ENCODE assay signal across 12 cellular contexts in the genomic region with DNA sequence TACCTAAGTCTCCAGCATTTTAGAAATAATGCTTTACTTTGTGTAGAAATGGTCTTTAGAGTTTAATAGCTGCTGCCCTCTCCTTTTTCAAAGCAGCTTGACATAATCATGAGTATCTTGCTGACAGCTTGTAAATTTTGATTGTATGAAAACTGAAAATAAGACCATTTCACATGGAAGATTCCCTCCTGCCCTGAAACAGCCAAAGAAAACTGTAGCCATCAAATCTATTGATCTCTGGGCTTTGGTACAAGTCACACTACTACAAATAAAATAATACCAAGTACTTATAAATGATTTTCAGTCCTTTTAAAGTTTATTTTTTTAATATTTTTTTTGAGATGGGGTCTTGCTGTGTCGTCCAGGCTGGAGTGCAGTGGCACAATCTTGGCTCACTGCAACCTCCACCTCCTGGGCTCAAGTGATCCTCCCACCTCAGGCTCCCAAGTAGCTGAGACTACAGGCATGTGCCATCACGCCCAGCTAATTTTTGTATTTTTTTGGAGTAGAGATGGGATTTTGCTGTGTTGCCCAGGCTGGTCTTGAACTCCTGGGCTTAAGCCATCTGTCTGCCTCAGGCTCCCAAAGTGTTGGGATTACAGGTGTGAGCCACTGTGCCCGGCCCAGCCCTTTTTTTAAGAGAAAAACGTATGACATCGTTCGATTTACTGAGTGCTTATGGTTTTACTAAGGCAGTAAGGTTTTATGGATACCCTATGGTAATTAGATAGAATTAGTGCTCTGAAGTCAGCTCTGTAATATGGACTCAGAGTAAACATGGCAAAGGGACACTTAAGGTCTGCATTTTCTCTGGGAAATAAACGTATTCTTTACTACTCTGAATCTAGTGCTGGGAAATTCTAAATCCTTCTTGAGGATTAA. TPM values are rescaled to one million over a fixed set of nuclear protein-coding genes. Genes with fewer than 3 reads are reported as not detected.
DNase-seq lines count a peak whose midpoint lies in the region; ATAC-seq and TF ChIP-seq lines count a peak whose summit lies in the region.
"Had no signal": no experiment of that assay in that cellular context is flagged by ENCODE, and none has a peak within 500 bp of the region (broad histone marks: within the 10 kb centered on the region; RNA-seq: fewer than 3 reads in every experiment).

No MANE protein-coding gene starts in this region.

- H3K4me1 ChIP-seq in upper lobe of right lung, result peaks cover 86% of the 10 kb centered on the region
- H3K4me1 ChIP-seq: BE2C had no signal

- peak overlapping the region; percentile 71 for H3K4me3 Mint-ChIP-seq in activated naive CD4-positive, alpha-beta T cell treated with anti-CD3 and anti-CD28 coated beads, Interleukin-2, amount 10 ng/mL, durations not matched to agents 7 days and 5 days
- H3K4me3 Mint-ChIP-seq in activated CD8-positive, alpha-beta T cell treated with anti-CD3 and anti-CD28 coated beads, Interleukin-2, amount 10 ng/mL, durations not matched to agents 7 days and 5 days, result peak overlapping the region; percentile 75
- peak overlapping the region; percentile 79 for H3K4me3 Mint-ChIP-seq in memory B cell

- CTCF ChIA-PET in activated naive CD4-positive, alpha-beta T cell treated with anti-CD3 and anti-CD28 coated beads, Interleukin-2, amount 10 ng/mL, durations not matched to agents 7 days and 5 days (lab: Charles Lee), result interaction anchor here (0.7 to 2.5 kb wide), 6 partner anchors 13 to 59 kb away, joined by 3 to 7 read pairs (median 4); no protein-coding TSS in a partner anchor
- CTCF ChIA-PET in activated CD8-positive, alpha-beta T cell treated with anti-CD3 and anti-CD28 coated beads, Interleukin-2, amount 10 ng/mL, durations not matched to agents 7 days and 5 days (lab: Charles Lee), result interaction anchor here (1.0 to 10.9 kb wide), 12 partner anchors 9 to 71 kb away, joined by 3 to 158 read pairs (median 5); no protein-coding TSS in a partner anchor

- H3K36me3 ChIP-seq in upper lobe of right lung (no peaks in the 10 kb centered on the region), H7 (replicated peaks; ENCODE audit: control insufficient read depth, insufficient read depth, low read length) (no peaks in the 10 kb centered on the region)
- H3K36me3 ChIP-seq: BE2C, left ventricle myocardium inferior had no signal

- H3K4me3 ChIP-seq in upper lobe of right lung (no peak overlapping the region), H7 (ENCODE audit: insufficient read depth, low read depth, low read length) (no peak overlapping the region)
- H3K4me3 ChIP-seq: left ventricle myocardium inferior had no signal

- H3K27ac ChIP-seq in upper lobe of right lung, result peak overlapping the region; percentile 55
- H3K27ac ChIP-seq: KMS-11 had no signal

- intact Hi-C loops in upper lobe of right lung (cut with DNase I), result no loop called here

- H3K36me3 Mint-ChIP-seq in activated naive CD4-positive, alpha-beta T cell treated with anti-CD3 and anti-CD28 coated beads, Interleukin-2, amount 10 ng/mL, durations not matched to agents 7 days and 5 days, result peaks cover 50% of the 10 kb centered on the region
- H3K36me3 Mint-ChIP-seq in activated CD8-positive, alpha-beta T cell treated with anti-CD3 and anti-CD28 coated beads, Interleukin-2, amount 10 ng/mL, durations not matched to agents 7 days and 5 days (ENCODE audit: low read depth), result peaks cover 65% of the 10 kb centered on the region
- H3K36me3 Mint-ChIP-seq in memory B cell, result peaks cover 15% of the 10 kb centered on the region

- no peaks in the 10 kb centered on the region for H3K27me3 Mint-ChIP-seq in activated naive CD4-positive, alpha-beta T cell treated with anti-CD3 and anti-CD28 coated beads, Interleukin-2, amount 10 ng/mL, durations not matched to agents 7 days and 5 days
- H3K27me3 Mint-ChIP-seq in activated CD8-positive, alpha-beta T cell treated with anti-CD3 and anti-CD28 coated beads, Interleukin-2, amount 10 ng/mL, durations not matched to agents 7 days and 5 days (ENCODE audit: low read depth), result no peaks in the 10 kb centered on the region
- no peaks in the 10 kb centered on the region for H3K27me3 Mint-ChIP-seq in memory B cell

- DNase-seq in activated naive CD4-positive, alpha-beta T cell treated with anti-CD3 and anti-CD28 coated beads, Interleukin-2, amount 10 ng/mL, durations not matched to agents 7 days and 5 days, result no peak
- DNase-seq in activated naive CD4-positive, alpha-beta T cell (lab: John Stamatoyannopoulos, UW), result no peak
- DNase-seq in activated CD8-positive, alpha-beta T cell treated with anti-CD3 and anti-CD28 coated beads, Interleukin-2, amount 10 ng/mL, durations not matched to agents 7 days and 5 days, result no peak
- DNase-seq in memory B cell (ENCODE audit: low spot score in 2 of 2) (no peak), upper lobe of right lung (no peak), NOMO-1 treated with dmso at 0.1 percent for 144 hours (lab: John Stamatoyannopoulos, UW; ENCODE audit: unreplicated experiment) (no peak), H7 (no peak), GM03348 (ENCODE audit: low spot score) (no peak)
- DNase-seq: amniotic stem cell, BE2C, left ventricle myocardium inferior had no signal

- no peaks in the 10 kb centered on the region for H3K9me3 ChIP-seq in upper lobe of right lung
- H3K9me3 ChIP-seq: BE2C, left ventricle myocardium inferior had no signal

- H3K27me3 ChIP-seq in upper lobe of right lung, result no peaks in the 10 kb centered on the region
- H3K27me3 ChIP-seq in H7 (ENCODE audit: control insufficient read depth, insufficient read depth, low read length), result no peaks in the 10 kb centered on the region
- H3K27me3 ChIP-seq: BE2C had no signal

- H3K4me1 Mint-ChIP-seq in activated naive CD4-positive, alpha-beta T cell treated with anti-CD3 and anti-CD28 coated beads, Interleukin-2, amount 10 ng/mL, durations not matched to agents 7 days and 5 days, result peaks cover 98% of the 10 kb centered on the region
- peaks cover 96% of the 10 kb centered on the region for H3K4me1 Mint-ChIP-seq in activated CD8-positive, alpha-beta T cell treated with anti-CD3 and anti-CD28 coated beads, Interleukin-2, amount 10 ng/mL, durations not matched to agents 7 days and 5 days (ENCODE audit: low read depth)
- H3K4me1 Mint-ChIP-seq in memory B cell, result peaks cover 72% of the 10 kb centered on the region

- no peaks in the 10 kb centered on the region for H3K9me3 Mint-ChIP-seq in activated naive CD4-positive, alpha-beta T cell treated with anti-CD3 and anti-CD28 coated beads, Interleukin-2, amount 10 ng/mL, durations not matched to agents 7 days and 5 days
- no peaks in the 10 kb centered on the region for H3K9me3 Mint-ChIP-seq in activated CD8-positive, alpha-beta T cell treated with anti-CD3 and anti-CD28 coated beads, Interleukin-2, amount 10 ng/mL, durations not matched to agents 7 days and 5 days (ENCODE audit: insufficient read depth)
- no peaks in the 10 kb centered on the region for H3K9me3 Mint-ChIP-seq in memory B cell

- POLR2A ChIA-PET in activated CD8-positive, alpha-beta T cell treated with anti-CD3 and anti-CD28 coated beads, Interleukin-2, amount 10 ng/mL, durations not matched to agents 7 days and 5 days (lab: Charles Lee), result interaction anchor here (0.8 kb wide), 1 partner anchor 11 kb away, joined by 3 read pairs; no protein-coding TSS in a partner anchor

- ATAC-seq in activated CD8-positive, alpha-beta T cell treated with anti-CD3 and anti-CD28 coated beads, Interleukin-2, amount 10 ng/mL, durations not matched to agents 7 days and 5 days, result no peak
- ATAC-seq in memory B cell (ENCODE audit: low read depth), result no peak
- ATAC-seq in upper lobe of right lung, result no peak

- TF ChIP-seq CTCF in upper lobe of right lung (IDR thresholded peaks at IDR 0.05), result no peak

- peak overlapping the region; percentile 93 for H3K27ac Mint-ChIP-seq in activated naive CD4-positive, alpha-beta T cell treated with anti-CD3 and anti-CD28 coated beads, Interleukin-2, amount 10 ng/mL, durations not matched to agents 7 days and 5 days
- peak overlapping the region; percentile 91 for H3K27ac Mint-ChIP-seq in activated CD8-positive, alpha-beta T cell treated with anti-CD3 and anti-CD28 coated beads, Interleukin-2, amount 10 ng/mL, durations not matched to agents 7 days and 5 days
- peak overlapping the region; percentile 99 for H3K27ac Mint-ChIP-seq in memory B cell

RNA-seq across cellular contexts. Expression of a gene that starts 7.0 kb away (rescaled TPM):
- total RNA-seq in activated CD8-positive, alpha-beta T cell treated with anti-CD3 and anti-CD28 coated beads, Interleukin-2, amount 10 ng/mL, durations not matched to agents 7 days and 5 days, result 10 to 100 TPM; 59.7 to 62.5 TPM
- total RNA-seq in upper lobe of right lung, result 101 TPM
- total RNA-seq in H7 (2014; rRNA removed; shearing (Covaris generic)), result 33.0 and 38.7 TPM in 2 replicates
